22 cellular contexts compared by ENCODE assay signal in the genomic region with DNA sequence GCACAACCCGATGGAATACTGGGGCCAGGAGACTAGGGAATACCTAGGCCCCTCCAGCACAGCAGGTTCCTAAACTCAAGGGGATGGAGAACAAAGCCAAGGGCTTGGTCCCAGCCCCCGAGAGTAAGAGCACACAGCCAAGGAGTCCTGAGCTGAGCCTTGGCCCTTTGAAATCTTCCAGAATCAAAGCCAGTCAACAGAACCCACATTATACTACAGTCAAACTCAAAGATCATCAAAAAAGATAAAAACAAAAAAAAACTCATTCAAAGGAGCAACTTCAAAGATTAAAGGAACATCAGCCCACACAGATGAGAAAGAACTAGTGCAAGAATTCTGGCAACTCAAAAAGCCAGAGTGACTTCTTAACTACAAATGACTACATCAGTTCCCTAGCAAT.
A peak's percentile ranks its signal among the peaks of the same experiment; 100 is the strongest.
DNase-seq lines count a peak whose midpoint lies in the region; ATAC-seq and TF ChIP-seq lines count a peak whose summit lies in the region.
"Had no signal": no experiment of that assay in that cellular context is flagged by ENCODE, and none has a peak within 500 bp of the region (broad histone marks: within the 10 kb centered on the region; RNA-seq: fewer than 3 reads in every experiment).

No MANE protein-coding gene starts in this region.

- no peak for DNase-seq in activated T-cell treated with anti-CD3 and anti-CD28 coated beads, Interleukin-2, amount 50 U/mL, for 24 hours
- DNase-seq in activated T-cell treated with anti-CD3 and anti-CD28 coated beads, Interleukin-2, amount 50 U/mL, for 72 hours, result no peak
- no peak for DNase-seq in activated T-helper 1 cell treated with anti-CD3 and anti-CD28 coated beads, Interleukin-12 subunit alpha, Interleukin-12 subunit beta, Interleukin-2, Interleukin-4 antibody, amounts not matched to agents 30 ng/mL and 10 ng/mL and 1 ng/mL, durations not matched to agents 14 hours and 24 hours and 36 hours (ENCODE audit: low spot score)
- peak in 5 of 9 donors; percentile 0 to 27 (median 4) for DNase-seq in naive thymus-derived CD4-positive, alpha-beta T cell
- DNase-seq in amniotic stem cell (lab: John Stamatoyannopoulos, UW) (no peak), NCI-H128 (lab: John Stamatoyannopoulos, UW; ENCODE audit: unreplicated experiment) (no peak), esophagus muscularis mucosa (ENCODE audit: extremely low spot score) (no peak)
- DNase-seq: AML-193; Calu3; CD4-positive, alpha-beta T cell; DMS79 treated with DMSO at 0.1 percent for 48 hours; EL; GM23248; H7; HFFc6; IMR-90; KBM-7 had no signal

- peaks cover 0 to 4% of the 10 kb centered on the region in 2 donors for H3K4me1 ChIP-seq in naive thymus-derived CD4-positive, alpha-beta T cell (ENCODE audit: control insufficient read depth in 2 of 2, insufficient read depth in 2 of 2, low read length in 2 of 2)
- no peaks in the 10 kb centered on the region for H3K4me1 ChIP-seq in esophagus muscularis mucosa
- H3K4me1 ChIP-seq: A549 had no signal

- TF ChIP-seq EP300 in esophagus muscularis mucosa (IDR thresholded peaks at IDR 0.05), result no peak

- 85% methylated on average over 2 of the region's 2 CpGs for WGBS in esophagus muscularis mucosa

- peaks cover 8% of the 10 kb centered on the region for H3K36me3 Mint-ChIP-seq in activated T-cell treated with anti-CD3 and anti-CD28 coated beads, Interleukin-2, amount 50 U/mL, for 24 hours (ENCODE audit: low read depth)
- H3K36me3 Mint-ChIP-seq in activated T-cell treated with anti-CD3 and anti-CD28 coated beads, Interleukin-2, amount 50 U/mL, for 72 hours (ENCODE audit: insufficient read depth in 2 of 2), result peaks cover 3% of the 10 kb centered on the region in 2 donors
- peaks cover 1% of the 10 kb centered on the region for H3K36me3 Mint-ChIP-seq in activated T-helper 1 cell treated with anti-CD3 and anti-CD28 coated beads, Interleukin-12 subunit alpha, Interleukin-12 subunit beta, Interleukin-2, Interleukin-4 antibody, amounts not matched to agents 30 ng/mL and 10 ng/mL and 1 ng/mL, durations not matched to agents 14 hours and 24 hours and 36 hours (ENCODE audit: low read depth)
- H3K36me3 Mint-ChIP-seq in naive thymus-derived CD4-positive, alpha-beta T cell, result peaks cover 4 to 57% (median 39%) of the 10 kb centered on the region in 5 donors

- no peak overlapping the region for H3K4me3 ChIP-seq in naive thymus-derived CD4-positive, alpha-beta T cell (ENCODE audit: low read length)
- no peak overlapping the region for H3K4me3 ChIP-seq in esophagus muscularis mucosa
- H3K4me3 ChIP-seq: A549, GM12878, GM23248 had no signal

- no peaks in the 10 kb centered on the region for H3K9me3 ChIP-seq in naive thymus-derived CD4-positive, alpha-beta T cell (ENCODE audit: control insufficient read depth in 2 of 3, low read length in 3 of 3)
- H3K9me3 ChIP-seq in esophagus muscularis mucosa, result no peaks in the 10 kb centered on the region
- H3K9me3 ChIP-seq: A549 had no signal

- H3K27me3 Mint-ChIP-seq in activated T-cell treated with anti-CD3 and anti-CD28 coated beads, Interleukin-2, amount 50 U/mL, for 24 hours, result no peaks in the 10 kb centered on the region
- H3K27me3 Mint-ChIP-seq in activated T-cell treated with anti-CD3 and anti-CD28 coated beads, Interleukin-2, amount 50 U/mL, for 72 hours (ENCODE audit: low read depth), result no peaks in the 10 kb centered on the region
- H3K27me3 Mint-ChIP-seq in activated T-helper 1 cell treated with anti-CD3 and anti-CD28 coated beads, Interleukin-12 subunit alpha, Interleukin-12 subunit beta, Interleukin-2, Interleukin-4 antibody, amounts not matched to agents 30 ng/mL and 10 ng/mL and 1 ng/mL, durations not matched to agents 14 hours and 24 hours and 36 hours (ENCODE audit: insufficient read depth), result peaks cover 1% of the 10 kb centered on the region
- no peaks in the 10 kb centered on the region for H3K27me3 Mint-ChIP-seq in naive thymus-derived CD4-positive, alpha-beta T cell
- H3K27me3 Mint-ChIP-seq: CD4-positive, alpha-beta T cell had no signal

- CTCF ChIA-PET in naive thymus-derived CD4-positive, alpha-beta T cell (lab: Charles Lee), result no interaction called here

- H3K9me3 Mint-ChIP-seq in activated T-cell treated with anti-CD3 and anti-CD28 coated beads, Interleukin-2, amount 50 U/mL, for 24 hours, result peaks cover 16% of the 10 kb centered on the region
- peaks cover 6 to 10% of the 10 kb centered on the region in 2 donors for H3K9me3 Mint-ChIP-seq in activated T-cell treated with anti-CD3 and anti-CD28 coated beads, Interleukin-2, amount 50 U/mL, for 72 hours
- H3K9me3 Mint-ChIP-seq in activated T-helper 1 cell treated with anti-CD3 and anti-CD28 coated beads, Interleukin-12 subunit alpha, Interleukin-12 subunit beta, Interleukin-2, Interleukin-4 antibody, amounts not matched to agents 30 ng/mL and 10 ng/mL and 1 ng/mL, durations not matched to agents 14 hours and 24 hours and 36 hours, result peaks cover 4% of the 10 kb centered on the region
- H3K9me3 Mint-ChIP-seq in naive thymus-derived CD4-positive, alpha-beta T cell, result peaks cover 4 to 22% (median 11%) of the 10 kb centered on the region in 11 donors
- H3K9me3 Mint-ChIP-seq: HFFc6 had no signal

- TF ChIP-seq CTCF in esophagus muscularis mucosa (IDR thresholded peaks at IDR 0.05), result no peak

- no peaks in the 10 kb centered on the region for H3K36me3 ChIP-seq in naive thymus-derived CD4-positive, alpha-beta T cell (ENCODE audit: control insufficient read depth in 2 of 3, insufficient read depth in 3 of 3, low read length in 3 of 3)
- no peaks in the 10 kb centered on the region for H3K36me3 ChIP-seq in esophagus muscularis mucosa

- no peak for TF ChIP-seq POLR2A in esophagus muscularis mucosa (IDR thresholded peaks at IDR 0.05; ENCODE audit: low read depth)

- peak overlapping the region; percentile 11 for H3K27ac Mint-ChIP-seq in activated T-cell treated with anti-CD3 and anti-CD28 coated beads, Interleukin-2, amount 50 U/mL, for 24 hours
- H3K27ac Mint-ChIP-seq in activated T-cell treated with anti-CD3 and anti-CD28 coated beads, Interleukin-2, amount 50 U/mL, for 72 hours, result no peak overlapping the region
- peak overlapping the region; percentile 19 for H3K27ac Mint-ChIP-seq in activated T-helper 1 cell treated with anti-CD3 and anti-CD28 coated beads, Interleukin-12 subunit alpha, Interleukin-12 subunit beta, Interleukin-2, Interleukin-4 antibody, amounts not matched to agents 30 ng/mL and 10 ng/mL and 1 ng/mL, durations not matched to agents 14 hours and 24 hours and 36 hours
- peak overlapping the region in 1 of 9 donors; percentile 60 for H3K27ac Mint-ChIP-seq in naive thymus-derived CD4-positive, alpha-beta T cell
- H3K27ac Mint-ChIP-seq: CD4-positive, alpha-beta T cell; HFFc6 had no signal

- intact Hi-C loops in activated T-helper 1 cell treated with anti-CD3 and anti-CD28 coated beads, Interleukin-12 subunit alpha, Interleukin-12 subunit beta, Interleukin-2, Interleukin-4 antibody, amounts not matched to agents 30 ng/mL and 10 ng/mL and 1 ng/mL, durations not matched to agents 14 hours and 24 hours and 36 hours (cut with micrococcal nuclease), result no loop called here
- intact Hi-C loops in naive thymus-derived CD4-positive, alpha-beta T cell (cut with micrococcal nuclease), result no loop called here
- intact Hi-C loops in esophagus muscularis mucosa (cut with DNase I), result no loop called here

- POLR2A ChIA-PET in naive thymus-derived CD4-positive, alpha-beta T cell (lab: Charles Lee), result no interaction called here

- H3K4me3 Mint-ChIP-seq in activated T-cell treated with anti-CD3 and anti-CD28 coated beads, Interleukin-2, amount 50 U/mL, for 24 hours, result no peak overlapping the region
- no peak overlapping the region for H3K4me3 Mint-ChIP-seq in activated T-cell treated with anti-CD3 and anti-CD28 coated beads, Interleukin-2, amount 50 U/mL, for 72 hours
- no peak overlapping the region for H3K4me3 Mint-ChIP-seq in activated T-helper 1 cell treated with anti-CD3 and anti-CD28 coated beads, Interleukin-12 subunit alpha, Interleukin-12 subunit beta, Interleukin-2, Interleukin-4 antibody, amounts not matched to agents 30 ng/mL and 10 ng/mL and 1 ng/mL, durations not matched to agents 14 hours and 24 hours and 36 hours
- H3K4me3 Mint-ChIP-seq in naive thymus-derived CD4-positive, alpha-beta T cell, result peak overlapping the region in 5 of 10 donors; percentile 28 to 62 (median 42)
- H3K4me3 Mint-ChIP-seq: CD4-positive, alpha-beta T cell; HFFc6 had no signal

- H3K4me1 Mint-ChIP-seq in activated T-cell treated with anti-CD3 and anti-CD28 coated beads, Interleukin-2, amount 50 U/mL, for 24 hours (ENCODE audit: low read depth), result peaks cover 29% of the 10 kb centered on the region
- peaks cover 18% of the 10 kb centered on the region for H3K4me1 Mint-ChIP-seq in activated T-cell treated with anti-CD3 and anti-CD28 coated beads, Interleukin-2, amount 50 U/mL, for 72 hours (ENCODE audit: low read depth)
- peaks cover 6% of the 10 kb centered on the region for H3K4me1 Mint-ChIP-seq in activated T-helper 1 cell treated with anti-CD3 and anti-CD28 coated beads, Interleukin-12 subunit alpha, Interleukin-12 subunit beta, Interleukin-2, Interleukin-4 antibody, amounts not matched to agents 30 ng/mL and 10 ng/mL and 1 ng/mL, durations not matched to agents 14 hours and 24 hours and 36 hours (ENCODE audit: low read depth)
- H3K4me1 Mint-ChIP-seq in naive thymus-derived CD4-positive, alpha-beta T cell, result peaks cover 8 to 41% (median 33%) of the 10 kb centered on the region in 7 donors

- no peak for ATAC-seq in activated T-cell treated with anti-CD3 and anti-CD28 coated beads, Interleukin-2, amount 50 U/mL, for 72 hours (replicated peaks in 1 of 2)
- no peak for ATAC-seq in naive thymus-derived CD4-positive, alpha-beta T cell
- ATAC-seq: A549, GM12878, HCT116 had no signal

- no peak overlapping the region for H3K27ac ChIP-seq in naive thymus-derived CD4-positive, alpha-beta T cell (ENCODE audit: low read depth, low read length)
- H3K27ac ChIP-seq in esophagus muscularis mucosa (replicated peaks in 1 of 4), result no peak overlapping the region
- H3K27ac ChIP-seq: 22Rv1, A549, C4-2B, GM23248 had no signal

- no peaks in the 10 kb centered on the region for H3K27me3 ChIP-seq in naive thymus-derived CD4-positive, alpha-beta T cell (ENCODE audit: control insufficient read depth in 2 of 2, insufficient read depth in 2 of 2, low read length in 2 of 2)
- no peaks in the 10 kb centered on the region for H3K27me3 ChIP-seq in esophagus muscularis mucosa

Comparison
In these comparisons a context has a peak if more than half of its experiments do, and no peak if none do; other contexts are left out.
1. DNase-seq: peak in naive thymus-derived CD4-positive, alpha-beta T cell (5 of 9); none in activated T-cell treated with anti-CD3 and anti-CD28 coated beads, Interleukin-2, amount 50 U/mL, for 24 hours (single experiment), activated T-cell treated with anti-CD3 and anti-CD28 coated beads, Interleukin-2, amount 50 U/mL, for 72 hours (0 of 2), activated T-helper 1 cell treated with anti-CD3 and anti-CD28 coated beads, Interleukin-12 subunit alpha, Interleukin-12 subunit beta, Interleukin-2, Interleukin-4 antibody, amounts not matched to agents 30 ng/mL and 10 ng/mL and 1 ng/mL, durations not matched to agents 14 hours and 24 hours and 36 hours (single experiment), amniotic stem cell (single experiment), NCI-H128 (single experiment) and esophagus muscularis mucosa (single experiment).